In the genomic region with DNA sequence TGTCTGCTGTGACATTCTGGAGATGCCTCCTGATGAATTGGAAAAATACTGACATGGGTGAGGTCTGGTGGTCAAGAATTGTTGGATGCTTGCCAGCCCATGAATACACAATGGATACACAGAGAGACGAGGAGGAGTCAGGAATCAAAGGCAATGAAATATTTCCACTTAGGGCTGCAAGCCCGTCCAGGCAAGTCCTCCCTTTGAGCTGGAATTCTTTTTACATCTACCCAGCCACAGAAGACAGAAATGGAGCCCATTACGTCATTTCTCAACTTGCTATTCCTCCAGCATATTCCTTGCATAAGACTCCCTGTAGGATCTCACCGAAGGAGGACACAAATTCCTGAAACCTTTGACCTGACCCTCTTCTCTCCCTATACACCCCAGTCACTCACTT, we compare ENCODE assay signal across 32 cellular contexts. TPM values are rescaled to one million over a fixed set of nuclear protein-coding genes. Genes with fewer than 3 reads are reported as not detected.
A peak's percentile ranks its signal among the peaks of the same experiment; 100 is the strongest.
DNase-seq lines count a peak whose midpoint lies in the region; ATAC-seq, FAIRE-seq and TF ChIP-seq lines count a peak whose summit lies in the region.
"Had no signal": no experiment of that assay in that cellular context is flagged by ENCODE, and none has a peak within 500 bp of the region (broad histone marks: within the 10 kb centered on the region; RNA-seq: fewer than 3 reads in every experiment).

No MANE protein-coding gene starts in this region.

- no peak for FAIRE-seq in HepG2 (lab: Jason Lieb, UNC)
- FAIRE-seq: D721Med, frontal cortex, small intestine had no signal

- no peaks in the 10 kb centered on the region for H3K27me3 ChIP-seq in HepG2 (ENCODE audit: control insufficient read depth in 1 of 2, insufficient read depth in 2 of 2, low read length in 2 of 2)
- H3K27me3 ChIP-seq in right lobe of liver, result no peaks in the 10 kb centered on the region
- H3K27me3 ChIP-seq: dorsolateral prefrontal cortex had no signal

- TF ChIP-seq POLR2A in HepG2 (IDR thresholded peaks at IDR 0.05; ENCODE audit: insufficient read depth in 1 of 2, low read depth in 2 of 2, low read length in 2 of 2) (no peak), right lobe of liver (IDR thresholded peaks at IDR 0.05) (no peak)

- no peaks in the 10 kb centered on the region for H4K20me1 ChIP-seq in HepG2 (ENCODE audit: insufficient read depth, low read length)

- H3K9me3 ChIP-seq in HepG2 (ENCODE audit: low read length), result peaks cover 11% of the 10 kb centered on the region
- H3K9me3 ChIP-seq in right lobe of liver, result no peaks in the 10 kb centered on the region
- H3K9me3 ChIP-seq: lower lobe of right lung, psoas muscle, suprapubic skin had no signal

- H3K4me2 ChIP-seq in HepG2 (ENCODE audit: low read depth, low read length), result peak overlapping the region; percentile 34; the same call in 1 of the 2 replicates

- no peak overlapping the region for H2AFZ ChIP-seq in HepG2 (ENCODE audit: low read length)

- TF ChIP-seq CTCF in HepG2 (CRISPR knock-in tag; IDR thresholded peaks at IDR 0.05) (no peak), right lobe of liver (IDR thresholded peaks at IDR 0.05) (no peak), GM10266 (IDR thresholded peaks at IDR 0.05; ENCODE audit: control insufficient read depth, insufficient read depth, low read depth, missing control alignments) (no peak)

- no peak for TF ChIP-seq RAD21 in HepG2 (CRISPR knock-in tag; IDR thresholded peaks at IDR 0.05)

- CTCF ChIA-PET in HepG2 (lab: Yijun Ruan, JAX; ENCODE audit: low intra/inter-chr PET ratio, low total read pairs), result no interaction called here

- peaks cover 20% of the 10 kb centered on the region for H3K4me1 ChIP-seq in HepG2 (ENCODE audit: insufficient read depth, low read length)
- no peaks in the 10 kb centered on the region for H3K4me1 ChIP-seq in right lobe of liver
- H3K4me1 ChIP-seq: lower lobe of right lung, psoas muscle, suprapubic skin had no signal

- no peak overlapping the region for H3K4me3 ChIP-seq in HepG2 (replicated peaks in 1 of 3; ENCODE audit: insufficient read depth in 1 of 3, low read depth in 2 of 3, low read length in 3 of 3)
- no peak overlapping the region for H3K4me3 ChIP-seq in right lobe of liver
- H3K4me3 ChIP-seq: dorsolateral prefrontal cortex, lower lobe of right lung, psoas muscle, suprapubic skin had no signal

- H3K36me3 ChIP-seq in HepG2 (replicated peaks in 1 of 2; ENCODE audit: control insufficient read depth in 1 of 2, insufficient read depth in 2 of 2, low read length in 2 of 2) (no peaks in the 10 kb centered on the region), right lobe of liver (no peaks in the 10 kb centered on the region)
- H3K36me3 ChIP-seq: lower lobe of right lung, suprapubic skin had no signal

- POLR2A ChIA-PET in HepG2 (lab: Yijun Ruan, JAX), result no interaction called here

- no peak overlapping the region for H3K9ac ChIP-seq in HepG2 (ENCODE audit: insufficient read depth, low read depth, low read length)

- ATAC-seq in HepG2 (no peak), right lobe of liver (no peak), esophagus mucosa (peak; percentile 43), HG02571 (IDR thresholded peaks at IDR 0.05; ENCODE audit: unreplicated experiment) (no peak)
- no peak for ATAC-seq in activated CD4-positive, CD25-positive, alpha-beta regulatory T cell treated with anti-CD3 and anti-CD28 coated beads, Interleukin-2, amount 50 U/mL, for 24 hours
- ATAC-seq: activated CD8-positive, alpha-beta T cell treated with anti-CD3 and anti-CD28 coated beads for 36 hours; lower lobe of right lung; psoas muscle; stimulated activated memory B cell treated with anti-CD40 and anti-IgM and Interleukin-4, amounts not matched to agents 10 μg/mL and 1 μg/mL and 100 μg/mL, for 72 hours had no signal

- 13% methylated on average over 4 of the region's 4 CpGs for WGBS in HepG2 (ENCODE audit: low lambda C conversion rate)
- WGBS in right lobe of liver (ENCODE audit: insufficient coverage, low coverage, low lambda C conversion rate, missing lambda C conversion rate), result 47% methylated on average over 4 of the region's 4 CpGs

- intact Hi-C loops in HepG2 (cut with micrococcal nuclease; ENCODE audit: unreplicated experiment) (no loop called here), right lobe of liver (cut with DNase I) (no loop called here)

- in situ Hi-C loops in HepG2 (cut with HindIII; ENCODE audit: extremely low pct_ligation_motif_present, low pct_unique_long_range_greater_than_20kb), result no loop called here
- in situ Hi-C loops in SK-MEL-5 (cut with HindIII; ENCODE audit: low pct_unique_long_range_greater_than_20kb, low sequenced_read_pairs), result no loop called here

- TF ChIP-seq EP300 in HepG2 (IDR thresholded peaks at IDR 0.05; ENCODE audit: low read depth in 2 of 2, low read length in 2 of 2) (no peak), HepG2 (CRISPR knock-in tag; IDR thresholded peaks at IDR 0.05; ENCODE audit: borderline replicate concordance) (no peak)

- peak; percentile 83 for DNase-seq in HepG2 (ENCODE audit: low spot score)
- no peak for DNase-seq in right lobe of liver
- DNase-seq in SK-MEL-5 (ENCODE audit: low read depth, low spot score), result peak; percentile 72
- DNase-seq in GM10266 (ENCODE audit: extremely low spot score), result no peak
- no peak for DNase-seq in cortex of kidney (lab: John Stamatoyannopoulos, UW)
- DNase-seq: ACHN; activated CD4-positive, CD25-positive, alpha-beta regulatory T cell; activated CD8-positive, alpha-beta T cell treated with anti-CD3 and anti-CD28 coated beads for 36 hours; activated naive CD4-positive, alpha-beta T cell treated with Interleukin-2 at 50 U/mL for 16 hours; activated T-cell treated with anti-CD3 and anti-CD28 coated beads, Interleukin-2, amount 50 U/mL, for 1 hour; amygdala; C1 segment of cervical spinal cord; caudate nucleus; dorsolateral prefrontal cortex; GOT3; hypothalamus; islet precursor cell; lower lobe of right lung; NCI-H1694; psoas muscle; small intestine; T1000 had no signal

- H3K27ac ChIP-seq in HepG2 (ENCODE audit: extremely low read length, insufficient read depth, low read length), result no peak overlapping the region
- no peak overlapping the region for H3K27ac ChIP-seq in right lobe of liver
- H3K27ac ChIP-seq: dorsolateral prefrontal cortex, HL-60, lower lobe of right lung, psoas muscle had no signal

- BruUV-seq in HepG2 (replicated peaks; lab: Mats Ljungman, UMichigan), result no TSS peak

- no peaks in the 10 kb centered on the region for H3K79me2 ChIP-seq in HepG2 (ENCODE audit: insufficient read depth, low read length)

RNA-seq across cellular contexts. Expression of gene IGFL4, which starts 15.7 kb away (rescaled TPM):
- 0.20 and 1.4 TPM in 2 replicates for total RNA-seq in HepG2 (2016; rRNA removed; fragmentation: Illumina TruSeq; extraction: Trizol)
- total RNA-seq in HepG2 (2016; cell fraction: cytosol; rRNA removed; fragmentation: Illumina TruSeq; extraction: Trizol; ENCODE audit: low read depth), result 0.09 TPM in 1 of 2 replicates, not detected in the other
- total RNA-seq in HepG2 (2016; cell fraction: insoluble cytoplasmic fraction; rRNA removed; fragmentation: Illumina TruSeq; extraction: Trizol), result 0.27 and 1.5 TPM in 2 replicates
- total RNA-seq in HepG2 (2016; cell fraction: membrane; rRNA removed; fragmentation: Illumina TruSeq; extraction: Trizol), result 0.28 and 0.43 TPM in 2 replicates
- total RNA-seq in HepG2 (2016; cell fraction: nucleus; rRNA removed; fragmentation: Illumina TruSeq; extraction: Trizol), result 3.3 and 3.7 TPM in 2 replicates
- polyA plus RNA-seq in HepG2 (2011; rRNA removed), result 1.1 and 1.2 TPM in 2 replicates
- 0.09 and 0.18 TPM in 2 replicates for polyA plus RNA-seq in HepG2 (2011; cell fraction: cytosol; rRNA removed)
- polyA plus RNA-seq in HepG2 (2011; cell fraction: nucleus; rRNA removed), result 5.3 and 5.9 TPM in 2 replicates
- polyA plus RNA-seq in HepG2 (2012), result 0.47 and 0.83 TPM in 2 replicates
- 0.05 TPM in 1 of 2 replicates, not detected in the other for polyA plus RNA-seq in HepG2 (2016; cell fraction: cytosol; fragmentation: Illumina TruSeq; extraction: Trizol; ENCODE audit: low read depth)
- 0.14 and 0.24 TPM in 2 replicates for polyA plus RNA-seq in HepG2 (2016; cell fraction: insoluble cytoplasmic fraction; fragmentation: Illumina TruSeq; extraction: Trizol; ENCODE audit: low read depth)
- polyA plus RNA-seq in HepG2 (2016; cell fraction: membrane; fragmentation: Illumina TruSeq; extraction: Trizol; ENCODE audit: low read depth), result 0.06 and 0.22 TPM in 2 replicates
- 7.1 and 7.2 TPM in 2 replicates for polyA plus RNA-seq in HepG2 (2016; cell fraction: nucleus; fragmentation: Illumina TruSeq; extraction: Trizol; ENCODE audit: insufficient read depth, low read depth)
- 0.07 and 0.10 TPM in 2 replicates for polyA minus RNA-seq in HepG2 (2011; rRNA and poly(A)+ RNA removed; ENCODE audit: low replicate concordance)
- not detected in 2 replicates for polyA minus RNA-seq in HepG2 (2011; cell fraction: cytosol; rRNA and poly(A)+ RNA removed)
- polyA minus RNA-seq in HepG2 (2011; cell fraction: nucleus; rRNA and poly(A)+ RNA removed), result 1.7 and 2.2 TPM in 2 replicates
- total RNA-seq in right lobe of liver, result not detected
- 0.21 and 0.50 TPM in 2 replicates for total RNA-seq in SK-MEL-5 (2014; rRNA removed; shearing (Covaris generic))
- polyA plus RNA-seq in SK-MEL-5 (2015; cell fraction: cytosol; rRNA removed), result 0.16 and 0.20 TPM in 2 replicates
- 3.5 and 7.8 TPM in 2 replicates for polyA plus RNA-seq in SK-MEL-5 (2015; cell fraction: nucleus; rRNA removed)
- total RNA-seq in esophagus mucosa, result 0.24 TPM
- total RNA-seq: activated CD8-positive, alpha-beta T cell treated with anti-CD3 and anti-CD28 coated beads for 36 hours; epithelial cell of proximal tubule; lower lobe of right lung; psoas muscle had no signal
- polyA plus RNA-seq: psoas muscle, urinary bladder had no signal

RNA-seq across cellular contexts. Expression of gene PGLYRP1, which starts 33.7 kb away (rescaled TPM):
- total RNA-seq in HepG2 (2016; rRNA removed; fragmentation: Illumina TruSeq; extraction: Trizol) (not detected in 2 replicates), right lobe of liver (1 to 10 TPM in 1 of 6 experiments, under 1 TPM in 1, not detected in 4; 0.86 to 1.1 TPM), esophagus mucosa (not detected)
- not detected in 2 replicates for total RNA-seq in HepG2 (2016; cell fraction: cytosol; rRNA removed; fragmentation: Illumina TruSeq; extraction: Trizol; ENCODE audit: low read depth)
- not detected in 2 replicates for total RNA-seq in HepG2 (2016; cell fraction: insoluble cytoplasmic fraction; rRNA removed; fragmentation: Illumina TruSeq; extraction: Trizol)
- total RNA-seq in HepG2 (2016; cell fraction: membrane; rRNA removed; fragmentation: Illumina TruSeq; extraction: Trizol), result not detected in 2 replicates
- not detected in 2 replicates for total RNA-seq in HepG2 (2016; cell fraction: nucleus; rRNA removed; fragmentation: Illumina TruSeq; extraction: Trizol)
- polyA plus RNA-seq in HepG2 (2011; rRNA removed), result not detected in 2 replicates
- polyA plus RNA-seq in HepG2 (2011; cell fraction: cytosol; rRNA removed), result not detected in 2 replicates
- not detected in 2 replicates for polyA plus RNA-seq in HepG2 (2011; cell fraction: nucleus; rRNA removed)
- polyA plus RNA-seq in HepG2 (2012), result not detected in 2 replicates
- polyA plus RNA-seq in HepG2 (2016; cell fraction: cytosol; fragmentation: Illumina TruSeq; extraction: Trizol; ENCODE audit: low read depth), result not detected in 2 replicates
- polyA plus RNA-seq in HepG2 (2016; cell fraction: insoluble cytoplasmic fraction; fragmentation: Illumina TruSeq; extraction: Trizol; ENCODE audit: low read depth), result not detected in 2 replicates
- not detected in 2 replicates for polyA plus RNA-seq in HepG2 (2016; cell fraction: membrane; fragmentation: Illumina TruSeq; extraction: Trizol; ENCODE audit: low read depth)
- not detected in 2 replicates for polyA plus RNA-seq in HepG2 (2016; cell fraction: nucleus; fragmentation: Illumina TruSeq; extraction: Trizol; ENCODE audit: insufficient read depth, low read depth)
- not detected in 2 replicates for polyA minus RNA-seq in HepG2 (2011; rRNA and poly(A)+ RNA removed; ENCODE audit: low replicate concordance)
- polyA minus RNA-seq in HepG2 (2011; cell fraction: cytosol; rRNA and poly(A)+ RNA removed), result not detected in 2 replicates
- polyA minus RNA-seq in HepG2 (2011; cell fraction: nucleus; rRNA and poly(A)+ RNA removed), result not detected in 2 replicates
- total RNA-seq in SK-MEL-5 (2014; rRNA removed; shearing (Covaris generic)), result not detected in 2 replicates
- not detected in 2 replicates for polyA plus RNA-seq in SK-MEL-5 (2015; cell fraction: cytosol; rRNA removed)
- not detected in 2 replicates for polyA plus RNA-seq in SK-MEL-5 (2015; cell fraction: nucleus; rRNA removed)
- total RNA-seq: activated CD8-positive, alpha-beta T cell treated with anti-CD3 and anti-CD28 coated beads for 36 hours; epithelial cell of proximal tubule; frontal cortex; suprapubic skin; urinary bladder had no signal
- polyA plus RNA-seq: small intestine had no signal

Comparison
In these comparisons a context has a peak if more than half of its experiments do, and no peak if none do; other contexts are left out.
1. DNase-seq: peak in HepG2 (single experiment) and SK-MEL-5 (single experiment); none in right lobe of liver (0 of 3), GM10266 (single experiment) and cortex of kidney (single experiment).